Comparison of ENCODE assay signal across 34 cellular contexts in genomic region chr4:176188654-176189053, GRCh38. TPM values are rescaled to one million over a fixed set of nuclear protein-coding genes. Genes with fewer than 3 reads are reported as not detected.
DNase-seq lines count a peak whose midpoint lies in the region; ATAC-seq and TF ChIP-seq lines count a peak whose summit lies in the region.
"Had no signal": no experiment of that assay in that cellular context is flagged by ENCODE, and none has a peak within 500 bp of the region (broad histone marks: within the 10 kb centered on the region; RNA-seq: fewer than 3 reads in every experiment).

No MANE protein-coding gene starts in this region.

- H3K27me3 ChIP-seq in IMR-90 (ENCODE audit: control insufficient read depth, insufficient read depth, low read length) (no peaks in the 10 kb centered on the region), lower lobe of right lung (ENCODE audit: low read depth) (no peaks in the 10 kb centered on the region)
- H3K27me3 ChIP-seq: right atrium auricular region, SJCRH30, testis had no signal

- peak overlapping the region; percentile 32 for H2BK5ac ChIP-seq in IMR-90 (ENCODE audit: low read depth, low read length, poor library complexity, severe bottlenecking)

- no peak overlapping the region; the same call in 1 of the 2 replicates for H2BK120ac ChIP-seq in IMR-90 (ENCODE audit: low read depth, low read length)

- no peaks in the 10 kb centered on the region for H3K9me3 Mint-ChIP-seq in nephron
- H3K9me3 Mint-ChIP-seq: activated B cell treated with CpG ODN at 0.5 μM for 24 hours; activated naive CD8-positive, alpha-beta T cell treated with anti-CD3 and anti-CD28 coated beads for 36 hours; activated T-cell treated with anti-CD3 and anti-CD28 coated beads, Interleukin-2, amount 50 U/mL, for 24 hours; stimulated activated naive CD8-positive, alpha-beta T cell treated with anti-CD3 and anti-CD28 coated beads, Interleukin-15, Interleukin-2, amounts not matched to agents 100 ng/mL and 50 ng/mL, for 24 hours had no signal

- no peak overlapping the region; the same call in 1 of the 2 replicates for H3K4ac ChIP-seq in IMR-90 (ENCODE audit: low read depth, low read length)

- no peak for TF ChIP-seq CTCF in IMR-90 (conservative IDR thresholded peaks at IDR 0.05; ENCODE audit: low read depth, low read length)
- no peak for TF ChIP-seq CTCF in nephron (IDR thresholded peaks at IDR 0.05; ENCODE audit: unreplicated experiment in 3 of 3)
- TF ChIP-seq CTCF in lower lobe of right lung (IDR thresholded peaks at IDR 0.05): no peak

- no peak for TF ChIP-seq RAD21 in IMR-90 (IDR thresholded peaks at IDR 0.05; ENCODE audit: low read length)

- peak overlapping the region in 1 of 2 experiments; percentile 57; a peak in 2 of 4 replicates for H4K8ac ChIP-seq in IMR-90 (ENCODE audit: low read depth in 2 of 2, low read length in 2 of 2)

- H3K4me1 Mint-ChIP-seq in nephron: peaks cover 42% of the 10 kb centered on the region
- H3K4me1 Mint-ChIP-seq: CD4-positive, CD25-positive, alpha-beta regulatory T cell had no signal

- in situ Hi-C loops in IMR-90 (cut with MboI; ENCODE audit: low sequenced_read_pairs): no loop called here

- peak overlapping the region in 2 of 3 experiments; percentile 22 to 77 for H3K27ac Mint-ChIP-seq in nephron
- H3K27ac Mint-ChIP-seq: activated B cell treated with CpG ODN at 0.5 μM for 24 hours; activated naive CD8-positive, alpha-beta T cell treated with anti-CD3 and anti-CD28 coated beads for 36 hours; activated T-cell treated with anti-CD3 and anti-CD28 coated beads, Interleukin-2, amount 50 U/mL, for 24 hours; CD4-positive, CD25-positive, alpha-beta regulatory T cell; stimulated activated naive CD8-positive, alpha-beta T cell treated with anti-CD3 and anti-CD28 coated beads, Interleukin-15, Interleukin-2, amounts not matched to agents 100 ng/mL and 50 ng/mL, for 24 hours had no signal

- no peaks in the 10 kb centered on the region for H3K27me3 Mint-ChIP-seq in nephron (ENCODE audit: low read depth)

- H3K4me3 Mint-ChIP-seq in nephron: no peak overlapping the region
- H3K4me3 Mint-ChIP-seq: activated B cell treated with CpG ODN at 0.5 μM for 24 hours; activated naive CD8-positive, alpha-beta T cell treated with anti-CD3 and anti-CD28 coated beads for 36 hours; activated T-cell treated with anti-CD3 and anti-CD28 coated beads, Interleukin-2, amount 50 U/mL, for 24 hours; CD4-positive, CD25-positive, alpha-beta regulatory T cell; stimulated activated naive CD8-positive, alpha-beta T cell treated with anti-CD3 and anti-CD28 coated beads, Interleukin-15, Interleukin-2, amounts not matched to agents 100 ng/mL and 50 ng/mL, for 24 hours had no signal

- peak; percentile 12 for DNase-seq in ELR (ENCODE audit: low read depth)
- no peak for DNase-seq in IMR-90
- DNase-seq in SKM-1 treated with dmso at 0.1 percent for 144 hours (lab: John Stamatoyannopoulos, UW; ENCODE audit: unreplicated experiment): peak; percentile 42
- DNase-seq in NCI-H1092 (lab: John Stamatoyannopoulos, UW): no peak
- DNase-seq in lower lobe of right lung: no peak
- no peak for DNase-seq in 8988T
- DNase-seq: activated B cell treated with CpG ODN at 0.5 μM for 24 hours; activated CD4-positive, alpha-beta T cell treated with anti-CD3 and anti-CD28 coated beads, Interleukin-2, amount 50 U/mL, for 1 hour; activated effector memory CD4-positive, alpha-beta T cell treated with anti-CD3 and anti-CD28 coated beads, Interleukin-2, amount 50 U/mL, for 16 hours; activated naive CD8-positive, alpha-beta T cell treated with anti-CD3 and anti-CD28 coated beads for 36 hours; activated T-cell treated with anti-CD3 and anti-CD28 coated beads, Interleukin-2, amount 50 U/mL, for 24 hours; Calu3; CD4-positive, CD25-positive, alpha-beta regulatory T cell; central memory CD4-positive, alpha-beta T cell; cortex of kidney; DND-41; effector memory CD4-positive, alpha-beta T cell; erythroblast; glutamatergic neuron; left lung; mesendoderm; NCI-H1105 treated with DMSO at 0.1 percent for 48 hours; NCI-H1930; NCI-H524 treated with DMSO at 0.1 percent for 48 hours; SJCRH30; testis had no signal

- H3K14ac ChIP-seq in IMR-90 (replicated peaks; ENCODE audit: low read depth, low read length): peak overlapping the region; percentile 64

- no peaks in the 10 kb centered on the region for H3K36me3 Mint-ChIP-seq in nephron (ENCODE audit: low read depth)
- H3K36me3 Mint-ChIP-seq: activated naive CD8-positive, alpha-beta T cell treated with anti-CD3 and anti-CD28 coated beads for 36 hours; CD4-positive, CD25-positive, alpha-beta regulatory T cell had no signal

- H4K91ac ChIP-seq in IMR-90 (ENCODE audit: insufficient read depth, low read depth, low read length): no peak overlapping the region

- H3K23ac ChIP-seq in IMR-90 (ENCODE audit: low read depth, low read length): no peak overlapping the region

- no peak overlapping the region for H2AK9ac ChIP-seq in IMR-90 (replicated peaks; ENCODE audit: low read depth, low read length, poor library complexity)

- CTCF ChIA-PET in IMR-90 (lab: Yijun Ruan, JAX): no interaction called here

- no peak for ATAC-seq in IMR-90 (ENCODE audit: low read depth)
- no peak for ATAC-seq in GM18858 (IDR thresholded peaks at IDR 0.05; ENCODE audit: unreplicated experiment)
- no peak for ATAC-seq in lower lobe of right lung
- ATAC-seq: left lung had no signal

- H3K27ac ChIP-seq in IMR-90 (ENCODE audit: insufficient read depth, low read length): no peak overlapping the region
- H3K27ac ChIP-seq in lower lobe of right lung: no peak overlapping the region
- H3K27ac ChIP-seq: left lung, parathyroid adenoma, right atrium auricular region, SJCRH30, testis had no signal

- H3K4me3 ChIP-seq in IMR-90 (ENCODE audit: insufficient read depth, low read depth, low read length): no peak overlapping the region
- no peak overlapping the region for H3K4me3 ChIP-seq in lower lobe of right lung
- H3K4me3 ChIP-seq: left lung, right atrium auricular region, SJCRH30, smooth muscle cell, testis had no signal

- no peaks in the 10 kb centered on the region for H3K79me1 ChIP-seq in IMR-90 (ENCODE audit: low read depth in 1 of 2, low read length in 2 of 2)

- H3K9ac ChIP-seq in IMR-90 (ENCODE audit: low read depth, low read length): no peak overlapping the region
- H3K9ac ChIP-seq: parathyroid adenoma had no signal

- no peak overlapping the region for H2BK20ac ChIP-seq in IMR-90 (ENCODE audit: low read depth, low read length)

- no peak overlapping the region for H3K4me2 ChIP-seq in IMR-90 (ENCODE audit: low read depth, low read length)
- H3K4me2 ChIP-seq: smooth muscle cell had no signal

- H3K9me3 ChIP-seq in IMR-90 (ENCODE audit: control insufficient read depth, insufficient read depth, low read length) (no peaks in the 10 kb centered on the region), lower lobe of right lung (no peaks in the 10 kb centered on the region)
- H3K9me3 ChIP-seq: left lung, right atrium auricular region, SJCRH30, testis had no signal

- BruUV-seq in IMR-90 (replicated peaks; lab: Mats Ljungman, UMichigan): no TSS peak

- H2AK5ac ChIP-seq in IMR-90 (ENCODE audit: low read depth, low read length): no peak overlapping the region

- H4K5ac ChIP-seq in IMR-90 (ENCODE audit: low read depth, low read length): no peak overlapping the region; the same call in 1 of the 2 replicates

- POLR2A ChIA-PET in IMR-90 (lab: Charles Lee; ENCODE audit: unreplicated experiment): no interaction called here

- no peaks in the 10 kb centered on the region for H4K20me1 ChIP-seq in IMR-90 (ENCODE audit: insufficient read depth, low read length)

- H3K4me1 ChIP-seq in IMR-90 (ENCODE audit: control insufficient read depth, insufficient read depth, low read length): peaks cover 17% of the 10 kb centered on the region
- no peaks in the 10 kb centered on the region for H3K4me1 ChIP-seq in lower lobe of right lung
- H3K4me1 ChIP-seq: left lung, parathyroid adenoma, right atrium auricular region, SJCRH30, testis had no signal

- peak overlapping the region; percentile 87; the same call in 1 of the 2 replicates for H3K18ac ChIP-seq in IMR-90 (ENCODE audit: low read depth, low read length)

- H2BK15ac ChIP-seq in IMR-90 (ENCODE audit: low read depth, low read length): no peak overlapping the region; the same call in 2 of the 3 replicates

- no peak overlapping the region for H2AFZ ChIP-seq in IMR-90 (replicated peaks; ENCODE audit: low read length, poor library complexity)
- H2AFZ ChIP-seq: parathyroid adenoma had no signal

- H3K36me3 ChIP-seq in IMR-90 (ENCODE audit: control insufficient read depth, insufficient read depth, low read length) (no peaks in the 10 kb centered on the region), lower lobe of right lung (no peaks in the 10 kb centered on the region)
- H3K36me3 ChIP-seq: left lung, right atrium auricular region, SJCRH30 had no signal

- H3K9me1 ChIP-seq in IMR-90 (ENCODE audit: insufficient read depth, low read length): 0 out of 2 replicates have a peak, but pooled peaks cover 5% of the 10 kb centered on the region

- dilution Hi-C loops in IMR-90 (cut with HindIII; ENCODE audit: low sequenced_read_pairs, unreplicated experiment): no loop called here

- no peak overlapping the region for H3K56ac ChIP-seq in IMR-90 (ENCODE audit: extremely low read depth, insufficient read depth, low read length)

- intact Hi-C loops in IMR-90 (cut with micrococcal nuclease): loop anchor here (5.0 kb wide), 1 partner anchor 36 kb away; no protein-coding TSS in a partner anchor
- intact Hi-C loops in lower lobe of right lung (cut with DNase I): no loop called here

- TF ChIP-seq POLR2A in IMR-90 (IDR thresholded peaks at IDR 0.05; ENCODE audit: low read depth, low read length): no peak

TF ChIP-seq in IMR-90, 13 proteins besides CTCF, POLR2A, EP300 and RAD21 (continues in another document):
- no peak for TF ChIP-seq USF2 (IDR thresholded peaks at IDR 0.05; ENCODE audit: low read depth, low read length)
- no peak for TF ChIP-seq MAFK (IDR thresholded peaks at IDR 0.05; ENCODE audit: low read depth, low read length)
- no peak for TF ChIP-seq MAZ (IDR thresholded peaks at IDR 0.05; ENCODE audit: borderline replicate concordance, low read depth, low read length)
- TF ChIP-seq BHLHE40 (IDR thresholded peaks at IDR 0.05; ENCODE audit: low read depth, low read length): no peak
- TF ChIP-seq CHD1 (IDR thresholded peaks at IDR 0.05; ENCODE audit: low read depth, low read length): no peak
- TF ChIP-seq SMC3 (IDR thresholded peaks at IDR 0.05; ENCODE audit: low read depth, low read length): no peak
- no peak for TF ChIP-seq FOS (IDR thresholded peaks at IDR 0.05; ENCODE audit: low read depth, low read length)

RNA-seq across cellular contexts. Expression of gene SPATA4, which starts 6.7 kb away (rescaled TPM):
- under 0.01 and 0.28 TPM in 2 replicates for total RNA-seq in IMR-90 (2012; rRNA removed)
- polyA plus RNA-seq in IMR-90 (2012; rRNA removed): 0.09 and 0.14 TPM in 2 replicates
- polyA plus RNA-seq in IMR-90 (2012; cell fraction: cytosol; rRNA removed): not detected in 2 replicates
- polyA plus RNA-seq in IMR-90 (2012; cell fraction: nucleus; rRNA removed; ENCODE audit: low replicate concordance): not detected in 2 replicates
- total RNA-seq in lower lobe of right lung: 1.2 TPM
- total RNA-seq: activated B cell treated with CpG ODN at 0.5 μM for 24 hours; activated naive CD8-positive, alpha-beta T cell treated with anti-CD3 and anti-CD28 coated beads for 36 hours; Calu3; CD4-positive, CD25-positive, alpha-beta regulatory T cell; H4; smooth muscle cell; ureter had no signal
- polyA plus RNA-seq: CD4-positive, CD25-positive, alpha-beta regulatory T cell; smooth muscle cell had no signal

Comparison
In these comparisons a context has a peak if more than half of its experiments do, and no peak if none do; other contexts are left out.
1. DNase-seq: peak in ELR (single experiment) and SKM-1 treated with dmso at 0.1 percent for 144 hours (single experiment); none in IMR-90 (single experiment), NCI-H1092 (single experiment), lower lobe of right lung (single experiment) and 8988T (single experiment).